21 cellular contexts compared by ENCODE assay signal in the genomic region with DNA sequence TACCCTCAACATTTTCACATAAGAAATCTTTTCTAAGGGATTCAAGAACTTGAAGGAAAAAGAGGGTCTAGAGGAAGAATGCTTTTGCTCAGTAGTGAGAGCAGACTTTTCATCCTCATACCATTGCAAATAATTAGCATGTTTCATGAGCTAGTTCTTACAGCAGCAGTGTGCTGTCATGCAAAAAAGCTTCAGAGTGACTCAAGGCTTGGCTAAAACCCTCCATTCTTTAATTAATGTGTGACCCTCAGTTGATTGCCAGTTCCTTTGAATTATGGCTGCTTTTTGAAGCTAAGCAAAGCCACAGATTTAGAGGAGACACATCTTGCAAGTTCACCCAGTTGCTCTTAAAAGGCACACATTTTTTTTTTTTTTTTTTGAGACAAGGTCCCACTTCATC. TPM values are rescaled to one million over a fixed set of nuclear protein-coding genes. Genes with fewer than 3 reads are reported as not detected.
DNase-seq lines count a peak whose midpoint lies in the region; ATAC-seq, FAIRE-seq and TF ChIP-seq lines count a peak whose summit lies in the region.
"Had no signal": no experiment of that assay in that cellular context is flagged by ENCODE, and none has a peak within 500 bp of the region (broad histone marks: within the 10 kb centered on the region; RNA-seq: fewer than 3 reads in every experiment).

No MANE protein-coding gene starts in this region.

- no peak for TF ChIP-seq RAD21 in HepG2 (CRISPR knock-in tag; IDR thresholded peaks at IDR 0.05)

- H3K4me1 ChIP-seq in HepG2 (ENCODE audit: insufficient read depth, low read length) (peaks cover 46% of the 10 kb centered on the region), right lobe of liver (peaks cover 0 to 34% (median 6%) of the 10 kb centered on the region in 4 donors), OCI-LY1 (ENCODE audit: insufficient read depth, low read length, severe bottlenecking) (peaks cover 59% of the 10 kb centered on the region), uterus (peaks cover 0 to 4% of the 10 kb centered on the region in 2 donors)

- no peak overlapping the region for H3K27ac ChIP-seq in HepG2 (ENCODE audit: extremely low read length, insufficient read depth, low read length)
- H3K27ac ChIP-seq in right lobe of liver, result no peak overlapping the region
- H3K27ac ChIP-seq in OCI-LY1 (ENCODE audit: low read depth, low read length, poor library complexity, severe bottlenecking), result peak overlapping the region; percentile 82
- peak overlapping the region; percentile 60 to 79 for H3K27ac ChIP-seq in uterus
- H3K27ac ChIP-seq: sigmoid colon, transverse colon had no signal

- no peaks in the 10 kb centered on the region for H3K9me3 ChIP-seq in HepG2 (ENCODE audit: low read length)
- no peaks in the 10 kb centered on the region for H3K9me3 ChIP-seq in right lobe of liver
- H3K9me3 ChIP-seq in OCI-LY1 (ENCODE audit: low read length), result no peaks in the 10 kb centered on the region
- no peaks in the 10 kb centered on the region for H3K9me3 ChIP-seq in uterus
- H3K9me3 ChIP-seq: sigmoid colon, SK-N-SH, transverse colon had no signal

- ATAC-seq in HepG2, result no peak
- no peak for ATAC-seq in right lobe of liver
- no peak for ATAC-seq in GM18505 (IDR thresholded peaks at IDR 0.05; ENCODE audit: unreplicated experiment)
- no peak for ATAC-seq in HG02870 (IDR thresholded peaks at IDR 0.05; ENCODE audit: unreplicated experiment)
- ATAC-seq in GM21576 (IDR thresholded peaks at IDR 0.05; ENCODE audit: unreplicated experiment), result no peak
- ATAC-seq: left lobe of liver had no signal

- TF ChIP-seq CTCF in HepG2 (CRISPR knock-in tag; IDR thresholded peaks at IDR 0.05) (no peak), right lobe of liver (IDR thresholded peaks at IDR 0.05) (no peak), OCI-LY1 (IDR thresholded peaks at IDR 0.05; ENCODE audit: low read length) (no peak), uterus (IDR thresholded peaks at IDR 0.05) (no peak)

- BruUV-seq in HepG2 (replicated peaks; lab: Mats Ljungman, UMichigan), result no TSS peak

- intact Hi-C loops in HepG2 (cut with micrococcal nuclease; ENCODE audit: unreplicated experiment) (no loop called here), right lobe of liver (cut with DNase I) (no loop called here), uterus (cut with DNase I; ENCODE audit: low total_unique reads) (no loop called here)

- DNase-seq in HepG2 (ENCODE audit: low spot score) (no peak), right lobe of liver (no peak), fibroblast of peridontal ligament (ENCODE audit: extremely low read depth) (peak; percentile 37), uterus (no peak)
- DNase-seq: activated effector memory CD4-positive, alpha-beta T cell treated with Interleukin-2 at 50 U/mL for 16 hours; aorta; DND-41; NCI-H146; sigmoid colon; SK-N-SH; stimulated activated naive CD8-positive, alpha-beta T cell treated with anti-CD3 and anti-CD28 coated beads, Interleukin-15, Interleukin-2, amounts not matched to agents 100 U/mL and 50 U/mL, for 24 hours; transverse colon had no signal

- H3K4me3 ChIP-seq in HepG2 (replicated peaks in 1 of 3; ENCODE audit: insufficient read depth in 1 of 3, low read depth in 2 of 3, low read length in 3 of 3), result no peak overlapping the region
- H3K4me3 ChIP-seq in right lobe of liver, result no peak overlapping the region
- no peak overlapping the region for H3K4me3 ChIP-seq in OCI-LY1 (ENCODE audit: low read depth, low read length, poor library complexity, severe bottlenecking)
- no peak overlapping the region for H3K4me3 ChIP-seq in uterus
- H3K4me3 ChIP-seq: sigmoid colon, transverse colon had no signal

- CTCF ChIA-PET in HepG2 (lab: Yijun Ruan, JAX; ENCODE audit: low intra/inter-chr PET ratio, low total read pairs), result no interaction called here

- H3K36me3 ChIP-seq in HepG2 (replicated peaks in 1 of 2; ENCODE audit: control insufficient read depth in 1 of 2, insufficient read depth in 2 of 2, low read length in 2 of 2), result no peaks in the 10 kb centered on the region
- H3K36me3 ChIP-seq in right lobe of liver, result no peaks in the 10 kb centered on the region
- no peaks in the 10 kb centered on the region for H3K36me3 ChIP-seq in OCI-LY1 (ENCODE audit: insufficient read depth, low read length)
- no peaks in the 10 kb centered on the region for H3K36me3 ChIP-seq in uterus
- H3K36me3 ChIP-seq: sigmoid colon, transverse colon had no signal

- H3K9me2 ChIP-seq in OCI-LY1 (ENCODE audit: low read depth, low read length), result no peaks in the 10 kb centered on the region
- H3K9me2 ChIP-seq: SK-N-SH had no signal

- in situ Hi-C loops in HepG2 (cut with HindIII; ENCODE audit: extremely low pct_ligation_motif_present, low pct_unique_long_range_greater_than_20kb), result no loop called here

- H4K20me1 ChIP-seq in HepG2 (ENCODE audit: insufficient read depth, low read length) (no peaks in the 10 kb centered on the region), OCI-LY1 (ENCODE audit: insufficient read depth, low read length) (no peaks in the 10 kb centered on the region)

- H3K9ac ChIP-seq in HepG2 (ENCODE audit: insufficient read depth, low read depth, low read length), result no peak overlapping the region
- H3K9ac ChIP-seq in OCI-LY1 (ENCODE audit: low read length), result peak overlapping the region; percentile 21; the same call in 1 of the 2 replicates
- H3K9ac ChIP-seq: SK-N-SH had no signal

- H3K4me2 ChIP-seq in HepG2 (ENCODE audit: low read depth, low read length) (no peak overlapping the region), OCI-LY1 (ENCODE audit: low read length) (no peak overlapping the region)
- H3K4me2 ChIP-seq: SK-N-SH had no signal

- no peaks in the 10 kb centered on the region for H3K79me2 ChIP-seq in HepG2 (ENCODE audit: insufficient read depth, low read length)
- no peaks in the 10 kb centered on the region for H3K79me2 ChIP-seq in OCI-LY1 (ENCODE audit: insufficient read depth, low read length)

- TF ChIP-seq EP300 in HepG2 (IDR thresholded peaks at IDR 0.05; ENCODE audit: low read depth in 2 of 2, low read length in 2 of 2), result no peak
- TF ChIP-seq EP300 in HepG2 (CRISPR knock-in tag; IDR thresholded peaks at IDR 0.05; ENCODE audit: borderline replicate concordance), result no peak

- POLR2A ChIA-PET in HepG2 (lab: Yijun Ruan, JAX), result interaction anchor here (2.5 kb wide), 1 partner anchor 36 kb away, joined by 8 read pairs; a partner anchor contains a TSS

- no peak for FAIRE-seq in HepG2 (lab: Jason Lieb, UNC)
- FAIRE-seq: colon, endothelial cell of umbilical vein, frontal cortex, RCC 7860 had no signal

- H3F3A ChIP-seq in OCI-LY1 (ENCODE audit: insufficient read depth, low read length), result no peaks in the 10 kb centered on the region; the same call in 1 of the 2 replicates

- no peaks in the 10 kb centered on the region; a peak in 1 of 5 replicates for H3K27me3 ChIP-seq in HepG2 (ENCODE audit: control insufficient read depth in 1 of 2, insufficient read depth in 2 of 2, low read length in 2 of 2)
- H3K27me3 ChIP-seq in right lobe of liver, result no peaks in the 10 kb centered on the region
- H3K27me3 ChIP-seq in OCI-LY1 (ENCODE audit: insufficient read depth, low read length), result no peaks in the 10 kb centered on the region
- no peaks in the 10 kb centered on the region for H3K27me3 ChIP-seq in uterus
- H3K27me3 ChIP-seq: sigmoid colon, transverse colon had no signal

- H2AFZ ChIP-seq in HepG2 (ENCODE audit: low read length), result no peak overlapping the region
- H2AFZ ChIP-seq in OCI-LY1 (ENCODE audit: low read length), result peak overlapping the region; percentile 72

- TF ChIP-seq POLR2A in HepG2 (IDR thresholded peaks at IDR 0.05; ENCODE audit: insufficient read depth in 1 of 2, low read depth in 2 of 2, low read length in 2 of 2), result no peak
- no peak for TF ChIP-seq POLR2A in right lobe of liver (IDR thresholded peaks at IDR 0.05)
- TF ChIP-seq POLR2A in uterus (IDR thresholded peaks at IDR 0.05), result no peak
- no peak for TF ChIP-seq POLR2A in GM18505 (IDR thresholded peaks at IDR 0.05; ENCODE audit: borderline replicate concordance, extremely low read depth, insufficient read depth, insufficient read length)

RNA-seq across cellular contexts. Expression of a gene that starts 36.6 kb away (rescaled TPM):
- total RNA-seq in HepG2 (2016; rRNA removed; fragmentation: Illumina TruSeq; extraction: Trizol) (43.1 and 47.7 TPM in 2 replicates), right lobe of liver (10 to 100 TPM; 16.0 to 23.1 (median 18.9) TPM), uterus (100 to 1,000 TPM in 3 of 4 donors, 10 to 100 TPM in 1; 80.7 to 191 (median 122) TPM)
- 3.9 and 5.6 TPM in 2 replicates for total RNA-seq in HepG2 (2016; cell fraction: cytosol; rRNA removed; fragmentation: Illumina TruSeq; extraction: Trizol; ENCODE audit: low read depth)
- total RNA-seq in HepG2 (2016; cell fraction: insoluble cytoplasmic fraction; rRNA removed; fragmentation: Illumina TruSeq; extraction: Trizol), result 41.6 and 49.1 TPM in 2 replicates
- total RNA-seq in HepG2 (2016; cell fraction: membrane; rRNA removed; fragmentation: Illumina TruSeq; extraction: Trizol), result 14.1 and 19.4 TPM in 2 replicates
- total RNA-seq in HepG2 (2016; cell fraction: nucleus; rRNA removed; fragmentation: Illumina TruSeq; extraction: Trizol), result 95.0 and 105 TPM in 2 replicates
- 37.3 and 40.3 TPM in 2 replicates for polyA plus RNA-seq in HepG2 (2011; rRNA removed)
- polyA plus RNA-seq in HepG2 (2011; cell fraction: cytosol; rRNA removed), result 18.8 and 21.4 TPM in 2 replicates
- 99.2 and 102 TPM in 2 replicates for polyA plus RNA-seq in HepG2 (2011; cell fraction: nucleus; rRNA removed)
- 29.5 and 35.9 TPM in 2 replicates for polyA plus RNA-seq in HepG2 (2012)
- polyA plus RNA-seq in HepG2 (2016; cell fraction: cytosol; fragmentation: Illumina TruSeq; extraction: Trizol; ENCODE audit: low read depth), result 2.8 and 2.9 TPM in 2 replicates
- 27.5 and 31.2 TPM in 2 replicates for polyA plus RNA-seq in HepG2 (2016; cell fraction: insoluble cytoplasmic fraction; fragmentation: Illumina TruSeq; extraction: Trizol; ENCODE audit: low read depth)
- polyA plus RNA-seq in HepG2 (2016; cell fraction: membrane; fragmentation: Illumina TruSeq; extraction: Trizol; ENCODE audit: low read depth), result 7.3 and 8.2 TPM in 2 replicates
- 101 and 108 TPM in 2 replicates for polyA plus RNA-seq in HepG2 (2016; cell fraction: nucleus; fragmentation: Illumina TruSeq; extraction: Trizol; ENCODE audit: insufficient read depth, low read depth)
- 31.9 and 52.6 TPM in 2 replicates for polyA minus RNA-seq in HepG2 (2011; rRNA and poly(A)+ RNA removed; ENCODE audit: low replicate concordance)
- polyA minus RNA-seq in HepG2 (2011; cell fraction: cytosol; rRNA and poly(A)+ RNA removed), result 16.3 and 17.7 TPM in 2 replicates
- polyA minus RNA-seq in HepG2 (2011; cell fraction: nucleus; rRNA and poly(A)+ RNA removed), result 150 and 158 TPM in 2 replicates

RNA-seq across cellular contexts. Expression of a gene that starts 48.6 kb away (rescaled TPM):
- total RNA-seq in HepG2 (2016; rRNA removed; fragmentation: Illumina TruSeq; extraction: Trizol) (5.0 and 8.8 TPM in 2 replicates), right lobe of liver (1 to 10 TPM; 4.1 to 9.6 (median 6.7) TPM), uterus (100 to 1,000 TPM in 1 of 4 donors, 10 to 100 TPM in 3; 12.4 to 113 (median 48.4) TPM)
- 0.61 and 1.5 TPM in 2 replicates for total RNA-seq in HepG2 (2016; cell fraction: cytosol; rRNA removed; fragmentation: Illumina TruSeq; extraction: Trizol; ENCODE audit: low read depth)
- total RNA-seq in HepG2 (2016; cell fraction: insoluble cytoplasmic fraction; rRNA removed; fragmentation: Illumina TruSeq; extraction: Trizol), result 4.7 and 8.4 TPM in 2 replicates
- 2.3 TPM in 2 replicates for total RNA-seq in HepG2 (2016; cell fraction: membrane; rRNA removed; fragmentation: Illumina TruSeq; extraction: Trizol)
- total RNA-seq in HepG2 (2016; cell fraction: nucleus; rRNA removed; fragmentation: Illumina TruSeq; extraction: Trizol), result 3.8 and 6.3 TPM in 2 replicates
- polyA plus RNA-seq in HepG2 (2011; rRNA removed), result 3.7 and 4.2 TPM in 2 replicates
- polyA plus RNA-seq in HepG2 (2011; cell fraction: cytosol; rRNA removed), result 1.4 and 2.8 TPM in 2 replicates
- 2.7 and 4.6 TPM in 2 replicates for polyA plus RNA-seq in HepG2 (2011; cell fraction: nucleus; rRNA removed)
- polyA plus RNA-seq in HepG2 (2012), result 8.2 and 8.5 TPM in 2 replicates
- 0.09 and 0.22 TPM in 2 replicates for polyA plus RNA-seq in HepG2 (2016; cell fraction: cytosol; fragmentation: Illumina TruSeq; extraction: Trizol; ENCODE audit: low read depth)
- polyA plus RNA-seq in HepG2 (2016; cell fraction: insoluble cytoplasmic fraction; fragmentation: Illumina TruSeq; extraction: Trizol; ENCODE audit: low read depth), result 5.3 and 6.2 TPM in 2 replicates
- 0.58 and 0.83 TPM in 2 replicates for polyA plus RNA-seq in HepG2 (2016; cell fraction: membrane; fragmentation: Illumina TruSeq; extraction: Trizol; ENCODE audit: low read depth)
- 5.7 and 8.0 TPM in 2 replicates for polyA plus RNA-seq in HepG2 (2016; cell fraction: nucleus; fragmentation: Illumina TruSeq; extraction: Trizol; ENCODE audit: insufficient read depth, low read depth)
- polyA minus RNA-seq in HepG2 (2011; rRNA and poly(A)+ RNA removed; ENCODE audit: low replicate concordance), result 4.4 and 23.5 TPM in 2 replicates
- polyA minus RNA-seq in HepG2 (2011; cell fraction: cytosol; rRNA and poly(A)+ RNA removed), result 3.5 and 3.6 TPM in 2 replicates
- polyA minus RNA-seq in HepG2 (2011; cell fraction: nucleus; rRNA and poly(A)+ RNA removed), result 18.4 and 19.1 TPM in 2 replicates

Comparison
In these comparisons a context has a peak if more than half of its experiments do, and no peak if none do; other contexts are left out.
1. H3K27ac ChIP-seq: peak in OCI-LY1 (single experiment) and uterus (2 of 2); none in HepG2 (single experiment) and right lobe of liver (0 of 3).